Comparison of ENCODE assay signal across 17 cellular contexts in the genomic region with DNA sequence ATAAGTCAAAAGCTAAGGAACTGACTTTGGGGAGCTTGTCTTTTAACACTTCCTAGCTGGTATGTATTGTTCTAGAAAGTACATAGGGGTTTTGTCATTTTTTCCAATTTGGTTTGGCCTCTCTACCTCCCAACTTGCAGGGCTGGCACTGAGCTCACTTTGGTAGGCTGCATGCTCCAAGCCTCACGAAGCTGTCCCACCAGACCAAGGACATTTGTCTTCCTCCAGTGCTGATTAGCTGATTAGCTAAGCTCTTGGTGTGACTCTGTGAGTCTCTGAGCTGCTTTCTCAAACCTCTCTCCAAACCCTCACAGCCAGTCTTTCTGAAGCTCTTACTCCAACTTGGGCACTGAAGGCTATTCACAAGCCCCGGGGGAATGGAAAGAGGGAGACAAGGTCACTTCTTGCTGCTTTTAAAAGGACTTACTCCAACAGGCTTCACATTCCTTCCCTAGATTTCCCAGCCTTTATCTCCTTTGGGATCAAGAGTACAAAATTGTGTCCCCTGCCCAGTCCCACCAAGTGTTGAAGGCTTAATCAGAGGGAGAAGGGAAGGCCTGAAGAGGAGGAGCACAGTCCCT. TPM values are rescaled to one million over a fixed set of nuclear protein-coding genes. Genes with fewer than 3 reads are reported as not detected.
DNase-seq lines count a peak whose midpoint lies in the region; ATAC-seq and TF ChIP-seq lines count a peak whose summit lies in the region.
"Had no signal": no experiment of that assay in that cellular context is flagged by ENCODE, and none has a peak within 500 bp of the region (broad histone marks: within the 10 kb centered on the region; RNA-seq: fewer than 3 reads in every experiment).

No MANE protein-coding gene starts in this region.

- H2BK15ac ChIP-seq in mesendoderm (replicated peaks; ENCODE audit: low read depth): no peak overlapping the region

- H3K4ac ChIP-seq in mesendoderm (ENCODE audit: low read depth, low read length): no peak overlapping the region

- peaks cover 4% of the 10 kb centered on the region for H3K9me3 Mint-ChIP-seq in type B pancreatic cell
- peaks cover 0 to 2% (median 0%) of the 10 kb centered on the region in 6 donors for H3K9me3 Mint-ChIP-seq in immature natural killer cell
- H3K9me3 Mint-ChIP-seq: stimulated activated memory B cell treated with anti-CD40 and anti-IgM and Interleukin-4, amounts not matched to agents 10 μg/mL and 1 μg/mL and 100 μg/mL, for 72 hours had no signal

- WGBS in mammary epithelial cell (ENCODE audit: low coverage, missing lambda C conversion rate): 72% methylated on average over 2 of the region's 2 CpGs
- no CpG with 5 or more reads among the region's 2 CpGs for WGBS in mesendoderm (ENCODE audit: extremely low coverage, insufficient coverage, low lambda C conversion rate)

- intact Hi-C loops in mammary epithelial cell (cut with micrococcal nuclease): no loop called here

- in situ Hi-C loops in mammary epithelial cell (cut with MboI; ENCODE audit: low sequenced_read_pairs in 2 of 2): no loop called here

- H3K27ac ChIP-seq in mammary epithelial cell (ENCODE audit: insufficient read depth, low read depth, low read length) (no peak overlapping the region), mesendoderm (ENCODE audit: low read depth, low read length) (peak overlapping the region; percentile 53)

- H3K4me2 ChIP-seq in mammary epithelial cell (ENCODE audit: insufficient read depth, low read depth, low read length) (peak overlapping the region; percentile 62), mesendoderm (ENCODE audit: low read length) (no peak overlapping the region)

- peak overlapping the region; percentile 38 for H3K4me3 ChIP-seq in LNCaP clone FGC (ENCODE audit: low read depth, low read length)
- H3K4me3 ChIP-seq in mammary epithelial cell (replicated peaks in 1 of 3; ENCODE audit: insufficient read depth in 1 of 3, low read depth in 2 of 3, low read length in 3 of 3): no peak overlapping the region
- no peak overlapping the region for H3K4me3 ChIP-seq in mesendoderm (ENCODE audit: low read length)

- no peaks in the 10 kb centered on the region for H4K20me1 ChIP-seq in mammary epithelial cell (ENCODE audit: insufficient read depth, low read length)

- no peak overlapping the region for H2AFZ ChIP-seq in mammary epithelial cell (ENCODE audit: low read depth, low read length)

- H3K27ac Mint-ChIP-seq in type B pancreatic cell (peak overlapping the region; percentile 96), immature natural killer cell (peak overlapping the region in 1 of 6 donors; percentile 8)
- H3K27ac Mint-ChIP-seq: nephron progenitor cell; stimulated activated memory B cell treated with anti-CD40 and anti-IgM and Interleukin-4, amounts not matched to agents 10 μg/mL and 1 μg/mL and 100 μg/mL, for 72 hours had no signal

- BruUV-seq in mammary epithelial cell (replicated peaks; lab: Mats Ljungman, UMichigan): no TSS peak

- no peak overlapping the region for H4K5ac ChIP-seq in mesendoderm (ENCODE audit: low read length)

- no peak overlapping the region for H2AK5ac ChIP-seq in mesendoderm (ENCODE audit: low read length)

- no peak overlapping the region for H3K23ac ChIP-seq in mesendoderm (ENCODE audit: low read length)

- H3K36me3 Mint-ChIP-seq in type B pancreatic cell: peaks cover 3% of the 10 kb centered on the region
- H3K36me3 Mint-ChIP-seq in immature natural killer cell: peaks cover 0 to 6% (median 3%) of the 10 kb centered on the region in 3 donors
- H3K36me3 Mint-ChIP-seq: stimulated activated memory B cell treated with anti-CD40 and anti-IgM and Interleukin-4, amounts not matched to agents 10 μg/mL and 1 μg/mL and 100 μg/mL, for 72 hours had no signal

- no peak overlapping the region for H4K8ac ChIP-seq in mesendoderm (ENCODE audit: low read depth, low read length)

- no peak overlapping the region for H3K56ac ChIP-seq in mesendoderm (ENCODE audit: low read length)

- H3K27me3 Mint-ChIP-seq in type B pancreatic cell (no peaks in the 10 kb centered on the region), immature natural killer cell (ENCODE audit: low read depth in 3 of 3) (peaks cover 3 to 13% (median 11%) of the 10 kb centered on the region in 3 donors)

- no peak for ATAC-seq in GM21367 (IDR thresholded peaks at IDR 0.05; ENCODE audit: unreplicated experiment)
- no peak for ATAC-seq in HG02623 (IDR thresholded peaks at IDR 0.05; ENCODE audit: unreplicated experiment)
- ATAC-seq: stimulated activated memory B cell treated with anti-CD40 and anti-IgM and Interleukin-4, amounts not matched to agents 10 μg/mL and 1 μg/mL and 100 μg/mL, for 72 hours had no signal

- H3K4me1 Mint-ChIP-seq in type B pancreatic cell (ENCODE audit: unreplicated experiment): peaks cover 27% of the 10 kb centered on the region
- peaks cover 16% of the 10 kb centered on the region in 2 donors for H3K4me1 Mint-ChIP-seq in immature natural killer cell

- CTCF ChIA-PET in mammary epithelial cell (lab: Charles Lee; ENCODE audit: low non-redundant PET): interaction anchor here (0.6 kb wide), 1 partner anchor 458 kb away, joined by 5 read pairs; no protein-coding TSS in a partner anchor

- no peaks in the 10 kb centered on the region for H3K27me3 ChIP-seq in mammary epithelial cell (ENCODE audit: insufficient read depth, low read length)
- no peaks in the 10 kb centered on the region for H3K27me3 ChIP-seq in mesendoderm (ENCODE audit: insufficient read depth, low read length, poor library complexity)

- DNase-seq in LNCaP clone FGC (ENCODE audit: low read depth) (no peak), mammary epithelial cell (no peak), mesendoderm (peak; percentile 91), type B pancreatic cell (ENCODE audit: extremely low spot score, unreplicated experiment) (no peak), immature natural killer cell (no peak)
- DNase-seq: activated CD8-positive, alpha-beta memory T cell treated with anti-CD3 and anti-CD28 coated beads for 24 hours; activated effector memory CD4-positive, alpha-beta T cell treated with Interleukin-2 at 50 U/mL for 16 hours; C1 segment of cervical spinal cord; KBM-7 had no signal

- no peaks in the 10 kb centered on the region for H3K36me3 ChIP-seq in mammary epithelial cell (ENCODE audit: insufficient read depth, low read length)
- no peaks in the 10 kb centered on the region for H3K36me3 ChIP-seq in mesendoderm (ENCODE audit: control insufficient read depth, insufficient read depth, low read length)

- H3K79me1 ChIP-seq in mesendoderm (ENCODE audit: low read length): no peaks in the 10 kb centered on the region

- dilution Hi-C loops in mammary epithelial cell (cut with HindIII; ENCODE audit: low sequenced_read_pairs): no loop called here

- peak overlapping the region; percentile 56 for H3K18ac ChIP-seq in mesendoderm (ENCODE audit: low read length)

- H3K9ac ChIP-seq in mammary epithelial cell (ENCODE audit: insufficient read depth, low read length) (no peak overlapping the region), mesendoderm (ENCODE audit: low read length) (peak overlapping the region; percentile 49)

- no peaks in the 10 kb centered on the region for H3K9me3 ChIP-seq in mammary epithelial cell (replicated peaks; ENCODE audit: insufficient read depth, low read length)

- no peaks in the 10 kb centered on the region for H3K79me2 ChIP-seq in mammary epithelial cell (ENCODE audit: insufficient read depth, low read length)
- H3K79me2 ChIP-seq in mesendoderm (ENCODE audit: control insufficient read depth, insufficient read depth, low read length): no peaks in the 10 kb centered on the region

- H2BK5ac ChIP-seq in mesendoderm (ENCODE audit: low read length): no peak overlapping the region

- no peak overlapping the region for H2BK120ac ChIP-seq in mesendoderm (ENCODE audit: low read depth, low read length)

- H3K4me3 Mint-ChIP-seq in type B pancreatic cell (peak overlapping the region; percentile 85), immature natural killer cell (no peak overlapping the region)
- H3K4me3 Mint-ChIP-seq: stimulated activated memory B cell treated with anti-CD40 and anti-IgM and Interleukin-4, amounts not matched to agents 10 μg/mL and 1 μg/mL and 100 μg/mL, for 72 hours had no signal

- TF ChIP-seq CTCF in LNCaP clone FGC (IDR thresholded peaks at IDR 0.05; ENCODE audit: control insufficient read depth, extremely low read depth, insufficient read depth): no peak
- TF ChIP-seq CTCF in mammary epithelial cell (conservative IDR thresholded peaks at IDR 0.05 in 1 of 2, IDR thresholded peaks at IDR 0.05 in 1 of 2; ENCODE audit: extremely low read depth in 1 of 2, insufficient read depth in 1 of 2, low read depth in 1 of 2, low read length in 2 of 2): no peak
- no peak for TF ChIP-seq CTCF in type B pancreatic cell (conservative IDR thresholded peaks at IDR 0.05)

- H3K4me1 ChIP-seq in mammary epithelial cell (ENCODE audit: insufficient read depth, low read length) (peaks cover 9% of the 10 kb centered on the region), mesendoderm (ENCODE audit: control insufficient read depth, low read depth, low read length) (peaks cover 9% of the 10 kb centered on the region)

RNA-seq across cellular contexts. Expression of gene CFAP45, which starts 0.9 kb away (rescaled TPM):
- total RNA-seq in mammary epithelial cell: under 1 TPM in 1 of 2 donors, not detected in 1; 0.82 TPM
- polyA plus RNA-seq in mammary epithelial cell: 0.36 TPM
- not detected for polyA minus RNA-seq in mammary epithelial cell
- 0.51 TPM for polyA plus RNA-seq in mesendoderm (2013, experiment 1 of 2)
- 0.60 TPM for polyA plus RNA-seq in mesendoderm (2013, experiment 2 of 2)
- total RNA-seq in type B pancreatic cell (ENCODE audit: low replicate concordance): 1.0 and 2.8 TPM in 2 replicates
- under 1 TPM in 1 of 3 donors, not detected in 2; 0.36 TPM for polyA plus RNA-seq in immature natural killer cell

RNA-seq across cellular contexts. Expression of gene TAGLN2, which starts 24.5 kb away (rescaled TPM):
- total RNA-seq in mammary epithelial cell: 100 to 1,000 TPM; 178 to 454 TPM
- 748 TPM for polyA plus RNA-seq in mammary epithelial cell
- 594 TPM for polyA minus RNA-seq in mammary epithelial cell
- 155 TPM for polyA plus RNA-seq in mesendoderm (2013, experiment 1 of 2)
- 159 TPM for polyA plus RNA-seq in mesendoderm (2013, experiment 2 of 2)
- total RNA-seq in type B pancreatic cell (ENCODE audit: low replicate concordance): 138 and 208 TPM in 2 replicates
- polyA plus RNA-seq in immature natural killer cell: 1,000 to 10,000 TPM in 2 of 3 donors, 100 to 1,000 TPM in 1; 660 to 1,369 (median 1,251) TPM

RNA-seq across cellular contexts. Expression of gene VSIG8, which starts 38.4 kb away (rescaled TPM):
- total RNA-seq in mammary epithelial cell (not detected), type B pancreatic cell (ENCODE audit: low replicate concordance) (not detected in 2 replicates)
- polyA plus RNA-seq in mammary epithelial cell (not detected), immature natural killer cell (not detected)
- polyA minus RNA-seq in mammary epithelial cell: not detected
- not detected for polyA plus RNA-seq in mesendoderm (2013, experiment 1 of 2)
- not detected for polyA plus RNA-seq in mesendoderm (2013, experiment 2 of 2)
- total RNA-seq: H7, sciatic nerve had no signal
- polyA plus RNA-seq: fibroblast of lung had no signal

RNA-seq across cellular contexts. Expression of gene IGSF9, which starts 44.6 kb away (rescaled TPM):
- 10 to 100 TPM in 1 of 2 donors, 1 to 10 TPM in 1; 1.2 to 21.9 TPM for total RNA-seq in mammary epithelial cell
- 8.3 TPM for polyA plus RNA-seq in mammary epithelial cell
- 19.1 TPM for polyA minus RNA-seq in mammary epithelial cell
- polyA plus RNA-seq in mesendoderm (2013, experiment 1 of 2): 10.4 TPM
- 10.1 TPM for polyA plus RNA-seq in mesendoderm (2013, experiment 2 of 2)
- total RNA-seq in type B pancreatic cell (ENCODE audit: low replicate concordance): 36.4 and 44.3 TPM in 2 replicates
- polyA plus RNA-seq in immature natural killer cell: not detected
- polyA plus RNA-seq: fibroblast of lung had no signal

RNA-seq across cellular contexts. Expression of gene SLAMF9, which starts 53.2 kb away (rescaled TPM):
- total RNA-seq in mammary epithelial cell: not detected
- polyA plus RNA-seq in mammary epithelial cell: 0.15 TPM
- polyA minus RNA-seq in mammary epithelial cell: not detected
- polyA plus RNA-seq in mesendoderm (2013, experiment 1 of 2): 0.07 TPM
- polyA plus RNA-seq in mesendoderm (2013, experiment 2 of 2): not detected
- not detected in 2 replicates for total RNA-seq in type B pancreatic cell (ENCODE audit: low replicate concordance)
- polyA plus RNA-seq in immature natural killer cell: not detected
- total RNA-seq: fibroblast of lung, H7, lower leg skin had no signal
- polyA plus RNA-seq: fibroblast of lung had no signal
